In genomic region chr3:5185093-5185673, GRCh38 we compare ENCODE assay signal across 1 cellular context.
TF ChIP-seq lines count a peak whose summit lies in the region.

No MANE protein-coding gene starts in this region.

TF ChIP-seq in HEK293, 187 proteins besides CTCF, POLR2A, EP300 and RAD21 (continued from another document):
- 0 out of 2 replicates have a peak, but pooled peaks have one; percentile 31 for TF ChIP-seq ATF2 (tag by site-specific recombination; IDR thresholded peaks at IDR 0.05; ENCODE audit: low read depth)
TF ChIP-seq in HEK293: peak in this region for 1.
